ENCODE assay signal across 18 cellular contexts in the genomic region with DNA sequence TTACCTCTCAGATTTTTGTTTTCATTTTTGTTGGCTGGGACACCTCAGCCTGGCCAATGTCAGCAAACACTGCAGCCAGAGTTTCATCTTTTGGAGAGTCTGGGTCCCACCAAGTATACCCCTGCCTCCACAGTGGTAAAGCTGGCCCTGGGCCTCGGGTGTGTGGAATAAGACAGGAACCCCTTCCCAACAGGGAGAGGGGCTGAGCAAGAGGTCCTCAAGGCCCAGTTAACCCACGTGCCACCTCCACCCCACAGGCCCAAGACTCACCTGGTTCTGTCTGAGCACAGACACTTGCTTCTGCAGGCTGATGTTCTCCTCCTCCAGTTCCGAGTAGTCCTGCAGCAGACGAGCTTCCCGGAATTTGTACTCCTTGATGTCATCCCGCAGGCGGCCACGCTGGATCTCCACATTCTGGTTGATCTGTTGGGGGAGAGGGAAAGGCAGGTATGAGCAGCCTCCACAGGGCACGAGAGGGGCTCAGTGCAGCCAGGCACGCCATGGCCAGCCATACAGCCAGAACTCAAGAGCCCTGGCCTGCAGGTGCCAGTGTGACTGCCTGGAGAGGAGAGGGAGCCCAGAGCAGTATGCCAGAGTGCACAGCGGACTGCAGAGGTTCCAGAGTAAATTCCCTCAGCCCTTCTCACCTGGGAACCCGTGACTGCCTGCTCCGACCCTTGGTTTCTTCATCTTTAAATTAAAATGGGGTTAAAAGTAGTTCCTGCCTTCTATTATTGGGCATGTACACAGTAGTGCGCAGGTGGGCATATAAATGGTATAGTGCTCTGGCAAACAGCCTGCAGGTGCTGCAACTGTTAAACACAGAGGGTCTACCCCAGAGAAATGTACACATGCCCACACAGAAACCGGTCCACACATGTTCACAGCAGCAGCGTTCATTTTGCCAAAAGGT. TPM values are rescaled to one million over a fixed set of nuclear protein-coding genes. Genes with fewer than 3 reads are reported as not detected.
DNase-seq lines count a peak whose midpoint lies in the region; ATAC-seq, FAIRE-seq and TF ChIP-seq lines count a peak whose summit lies in the region.
"Had no signal": no experiment of that assay in that cellular context is flagged by ENCODE, and none has a peak within 500 bp of the region (broad histone marks: within the 10 kb centered on the region; RNA-seq: fewer than 3 reads in every experiment).

No MANE protein-coding gene starts in this region.

- peaks cover 15% of the 10 kb centered on the region for H3K4me1 Mint-ChIP-seq in activated CD4-positive, alpha-beta T cell treated with anti-CD3 and anti-CD28 coated beads, Interleukin-2, amount 10 ng/mL, durations not matched to agents 7 days and 5 days

- no peak for FAIRE-seq in keratinocyte (lab: Jason Lieb, UNC)

- H3K27ac ChIP-seq in RWPE2 (ENCODE audit: poor library complexity, severe bottlenecking) = peak overlapping the region; percentile 86
- H3K27ac ChIP-seq in keratinocyte (ENCODE audit: control insufficient read depth, insufficient read depth, low read length) = peak overlapping the region; percentile 90
- H3K27ac ChIP-seq in thyroid gland = peak overlapping the region; percentile 58 to 94 (median 65)
- H3K27ac ChIP-seq: brain microvascular endothelial cell had no signal

- H3K36me3 Mint-ChIP-seq in activated CD4-positive, alpha-beta T cell treated with anti-CD3 and anti-CD28 coated beads, Interleukin-2, amount 10 ng/mL, durations not matched to agents 7 days and 5 days (ENCODE audit: low read depth) = peaks cover 22% of the 10 kb centered on the region

- H3K27ac Mint-ChIP-seq in activated CD4-positive, alpha-beta T cell treated with anti-CD3 and anti-CD28 coated beads, Interleukin-2, amount 10 ng/mL, durations not matched to agents 7 days and 5 days = peak overlapping the region; percentile 26
- H3K27ac Mint-ChIP-seq: activated CD8-positive, alpha-beta T cell treated with anti-CD3 and anti-CD28 coated beads for 36 hours had no signal

- H3K36me3 ChIP-seq in RWPE2 (ENCODE audit: low read depth) (peaks cover 46% of the 10 kb centered on the region), keratinocyte (ENCODE audit: control insufficient read depth in 2 of 2, extremely low read depth in 1 of 2, insufficient read depth in 2 of 2, low read length in 2 of 2) (peaks cover 45 to 66% of the 10 kb centered on the region in 2 experiments), thyroid gland (peaks cover 31 to 39% of the 10 kb centered on the region in 2 donors), H7 (replicated peaks; ENCODE audit: control insufficient read depth, insufficient read depth, low read length) (peaks cover 30% of the 10 kb centered on the region)

- H3K27me3 Mint-ChIP-seq in activated CD4-positive, alpha-beta T cell treated with anti-CD3 and anti-CD28 coated beads, Interleukin-2, amount 10 ng/mL, durations not matched to agents 7 days and 5 days = no peaks in the 10 kb centered on the region
- H3K27me3 Mint-ChIP-seq: activated CD8-positive, alpha-beta T cell treated with anti-CD3 and anti-CD28 coated beads for 36 hours had no signal

- CTCF ChIA-PET in activated CD4-positive, alpha-beta T cell treated with anti-CD3 and anti-CD28 coated beads, Interleukin-2, amount 10 ng/mL, durations not matched to agents 7 days and 5 days (lab: Charles Lee) = no interaction called here

- H3K4me3 ChIP-seq in RWPE2 (ENCODE audit: severe bottlenecking) = no peak overlapping the region
- peak overlapping the region in 2 of 3 experiments; percentile 43 to 48 for H3K4me3 ChIP-seq in keratinocyte (ENCODE audit: control insufficient read depth in 2 of 3, extremely low read depth in 1 of 3, insufficient read depth in 2 of 3, low read depth in 1 of 3, low read length in 3 of 3)
- no peak overlapping the region for H3K4me3 ChIP-seq in thyroid gland (replicated peaks in 1 of 3)
- no peak overlapping the region for H3K4me3 ChIP-seq in H7 (ENCODE audit: insufficient read depth, low read depth, low read length)

- 70 to 78% methylated on average over 14 to 15 of the region's 16 CpGs for whole genome bisulfite sequencing in thyroid gland, 2 donors

- no peak for TF ChIP-seq POLR2A in thyroid gland (IDR thresholded peaks at IDR 0.05)

- POLR2A ChIA-PET in activated CD4-positive, alpha-beta T cell treated with anti-CD3 and anti-CD28 coated beads, Interleukin-2, amount 10 ng/mL, durations not matched to agents 7 days and 5 days (lab: Charles Lee) = no interaction called here

- peak overlapping the region; percentile 93 for H3K4me2 ChIP-seq in keratinocyte (ENCODE audit: control insufficient read depth, extremely low read depth, insufficient read depth, low read depth, low read length)

- H3K79me2 ChIP-seq in keratinocyte (ENCODE audit: control insufficient read depth, insufficient read depth, low read length) = peaks cover 76% of the 10 kb centered on the region

- peaks cover 29% of the 10 kb centered on the region for H3K4me1 ChIP-seq in RWPE2 (ENCODE audit: insufficient read depth, poor library complexity, severe bottlenecking)
- peaks cover 63% of the 10 kb centered on the region for H3K4me1 ChIP-seq in keratinocyte (ENCODE audit: control insufficient read depth, extremely low read depth, insufficient read depth, low read length)
- peaks cover 42 to 54% of the 10 kb centered on the region in 2 donors for H3K4me1 ChIP-seq in thyroid gland

- H4K20me1 ChIP-seq in keratinocyte (ENCODE audit: control insufficient read depth, extremely low read depth, insufficient read depth, low read length) = no peaks in the 10 kb centered on the region

- no peak overlapping the region for H3K4me3 Mint-ChIP-seq in activated CD4-positive, alpha-beta T cell treated with anti-CD3 and anti-CD28 coated beads, Interleukin-2, amount 10 ng/mL, durations not matched to agents 7 days and 5 days
- H3K4me3 Mint-ChIP-seq: activated CD8-positive, alpha-beta T cell treated with anti-CD3 and anti-CD28 coated beads for 36 hours; stimulated activated effector memory CD8-positive, alpha-beta T cell treated with anti-CD3 and anti-CD28 coated beads, Interleukin-12 subunit alpha, Interleukin-12 subunit beta, amount 100 ng/mL, for 72 hours had no signal

- H2AFZ ChIP-seq in keratinocyte (ENCODE audit: control insufficient read depth, low read length) = no peak overlapping the region

- dilution Hi-C loops in keratinocyte (cut with MboI; ENCODE audit: extremely low pct_ligation_motif_present, low sequenced_read_pairs) = no loop called here

- ATAC-seq in RWPE2 (ENCODE audit: low read depth) (no peak), HG02678 (IDR thresholded peaks at IDR 0.05; ENCODE audit: unreplicated experiment) (no peak)
- ATAC-seq: activated CD8-positive, alpha-beta T cell treated with anti-CD3 and anti-CD28 coated beads for 36 hours; right cardiac atrium; stimulated activated effector memory CD8-positive, alpha-beta T cell treated with anti-CD3 and anti-CD28 coated beads, Interleukin-12 subunit alpha, Interleukin-12 subunit beta, amount 100 ng/mL, for 72 hours had no signal

- peak; percentile 4 for DNase-seq in activated CD4-positive, alpha-beta T cell treated with anti-CD3 and anti-CD28 coated beads, Interleukin-2, amount 10 ng/mL, durations not matched to agents 7 days and 5 days
- DNase-seq in activated CD4-positive, alpha-beta T cell treated with anti-CD3 and anti-CD28 coated beads for 1 hour = no peak
- DNase-seq in RWPE2 (ENCODE audit: low spot score) = no peak
- DNase-seq in keratinocyte (ENCODE audit: low read depth, low spot score) = no peak
- DNase-seq in thyroid gland = peak; percentile 51 to 68
- no peak for DNase-seq in HuH-7.5 (ENCODE audit: low spot score)
- DNase-seq in H7 = no peak
- DNase-seq: activated CD8-positive, alpha-beta T cell treated with anti-CD3 and anti-CD28 coated beads for 36 hours; activated naive CD4-positive, alpha-beta T cell; brain microvascular endothelial cell; COR-L47; glutamatergic neuron; kidney glomerular epithelial cell; right cardiac atrium; RPMI8226; stimulated activated CD4-positive, alpha-beta T cell treated with anti-CD3 and anti-CD28 coated beads, Interleukin-4, amount 100 ng/mL, for 24 hours had no signal

- peak overlapping the region; percentile 82 for H3K9ac ChIP-seq in keratinocyte (ENCODE audit: control insufficient read depth, extremely low read depth, insufficient read depth, low read length)

- no peaks in the 10 kb centered on the region for H3K27me3 ChIP-seq in RWPE2 (ENCODE audit: insufficient read depth, poor library complexity, severe bottlenecking)
- H3K27me3 ChIP-seq in keratinocyte (ENCODE audit: control insufficient read depth, extremely low read depth, insufficient read depth, low read length) = no peaks in the 10 kb centered on the region
- no peaks in the 10 kb centered on the region for H3K27me3 ChIP-seq in thyroid gland
- no peaks in the 10 kb centered on the region for H3K27me3 ChIP-seq in H7 (ENCODE audit: control insufficient read depth, insufficient read depth, low read length)
- H3K27me3 ChIP-seq: brain microvascular endothelial cell had no signal

- TF ChIP-seq CTCF in RWPE2 (IDR thresholded peaks at IDR 0.05; ENCODE audit: poor library complexity, severe bottlenecking) = no peak
- no peak for TF ChIP-seq CTCF in keratinocyte (optimal IDR thresholded peaks at IDR 0.05 in 1 of 3, IDR thresholded peaks at IDR 0.05 in 1 of 3, conservative IDR thresholded peaks at IDR 0.05 in 1 of 3; ENCODE audit: extremely low read depth in 1 of 3, insufficient read depth in 2 of 3, low read length in 3 of 3)
- TF ChIP-seq CTCF in thyroid gland (IDR thresholded peaks at IDR 0.05) = no peak

- intact Hi-C loops in thyroid gland (cut with DNase I) = no loop called here

- H3K9me3 Mint-ChIP-seq in activated CD4-positive, alpha-beta T cell treated with anti-CD3 and anti-CD28 coated beads, Interleukin-2, amount 10 ng/mL, durations not matched to agents 7 days and 5 days = no peaks in the 10 kb centered on the region
- H3K9me3 Mint-ChIP-seq: activated CD8-positive, alpha-beta T cell treated with anti-CD3 and anti-CD28 coated beads for 36 hours; stimulated activated effector memory CD8-positive, alpha-beta T cell treated with anti-CD3 and anti-CD28 coated beads, Interleukin-12 subunit alpha, Interleukin-12 subunit beta, amount 100 ng/mL, for 72 hours had no signal

- H3K9me3 ChIP-seq in RWPE2 (ENCODE audit: severe bottlenecking) (no peaks in the 10 kb centered on the region), keratinocyte (ENCODE audit: control insufficient read depth, low read depth, low read length) (no peaks in the 10 kb centered on the region), thyroid gland (no peaks in the 10 kb centered on the region)

- peaks cover 2% of the 10 kb centered on the region for H3K9me1 ChIP-seq in keratinocyte (ENCODE audit: control insufficient read depth, extremely low read depth, insufficient read depth, low read length)

RNA-seq across cellular contexts. Expression of gene BICD2, which starts 42.0 kb away (rescaled TPM):
- total RNA-seq in activated CD4-positive, alpha-beta T cell treated with anti-CD3 and anti-CD28 coated beads, Interleukin-2, amount 10 ng/mL, durations not matched to agents 7 days and 5 days = 10 to 100 TPM; 29.5 to 31.1 TPM
- 26.9 to 47.3 TPM (median 41.9 TPM) in 3 replicates for polyA plus RNA-seq in keratinocyte
- 97.4 TPM for polyA plus RNA-seq in keratinocyte (2011; ENCODE audit: low read depth)
- polyA plus RNA-seq in keratinocyte (2011; cell fraction: cytosol; rRNA removed) = 42.9 and 60.3 TPM in 2 replicates
- polyA plus RNA-seq in keratinocyte (2011; cell fraction: nucleus; rRNA removed) = 76.7 and 81.0 TPM in 2 replicates
- 63.7 and 91.3 TPM in 2 replicates for polyA plus RNA-seq in keratinocyte (2012; ENCODE audit: low replicate concordance)
- 38.6 to 50.1 TPM (median 44.3 TPM) in 3 replicates for polyA minus RNA-seq in keratinocyte
- 57.0 TPM for polyA minus RNA-seq in keratinocyte (2011; cell fraction: cytosol; rRNA and poly(A)+ RNA removed)
- polyA minus RNA-seq in keratinocyte (2011; cell fraction: nucleus; rRNA and poly(A)+ RNA removed) = 45.6 and 62.4 TPM in 2 replicates
- 10 to 100 TPM; 26.1 to 33.3 (median 28.2) TPM for total RNA-seq in thyroid gland
- 34.3 and 42.2 TPM in 2 replicates for total RNA-seq in H7 (2014; rRNA removed; shearing (Covaris generic))

RNA-seq across cellular contexts. Expression of gene IPPK, which starts 52.7 kb away (rescaled TPM):
- 10 to 100 TPM in 1 of 2 experiments, 1 to 10 TPM in 1; 9.6 to 10.9 TPM for total RNA-seq in activated CD4-positive, alpha-beta T cell treated with anti-CD3 and anti-CD28 coated beads, Interleukin-2, amount 10 ng/mL, durations not matched to agents 7 days and 5 days
- polyA plus RNA-seq in keratinocyte = 27.5 to 34.9 TPM (median 32.4 TPM) in 3 replicates
- 44.5 TPM for polyA plus RNA-seq in keratinocyte (2011; ENCODE audit: low read depth)
- polyA plus RNA-seq in keratinocyte (2011; cell fraction: cytosol; rRNA removed) = 28.0 and 37.9 TPM in 2 replicates
- polyA plus RNA-seq in keratinocyte (2011; cell fraction: nucleus; rRNA removed) = 68.1 and 79.2 TPM in 2 replicates
- polyA plus RNA-seq in keratinocyte (2012; ENCODE audit: low replicate concordance) = 12.7 and 34.4 TPM in 2 replicates
- 49.3 to 86.7 TPM (median 68.7 TPM) in 3 replicates for polyA minus RNA-seq in keratinocyte
- 26.9 TPM for polyA minus RNA-seq in keratinocyte (2011; cell fraction: cytosol; rRNA and poly(A)+ RNA removed)
- 26.9 and 42.7 TPM in 2 replicates for polyA minus RNA-seq in keratinocyte (2011; cell fraction: nucleus; rRNA and poly(A)+ RNA removed)
- 10 to 100 TPM in 2 of 4 donors, 1 to 10 TPM in 2; 6.3 to 12.2 (median 10.2) TPM for total RNA-seq in thyroid gland
- total RNA-seq in H7 (2014; rRNA removed; shearing (Covaris generic)) = 10.6 and 12.5 TPM in 2 replicates

Comparison
In these comparisons a context has a peak if more than half of its experiments do, and no peak if none do; other contexts are left out.
1. DNase-seq: peak in activated CD4-positive, alpha-beta T cell treated with anti-CD3 and anti-CD28 coated beads, Interleukin-2, amount 10 ng/mL, durations not matched to agents 7 days and 5 days (single experiment) and thyroid gland (2 of 2); none in activated CD4-positive, alpha-beta T cell treated with anti-CD3 and anti-CD28 coated beads for 1 hour (single experiment), RWPE2 (single experiment), keratinocyte (single experiment), HuH-7.5 (single experiment) and H7 (single experiment).
2. H3K4me3 ChIP-seq: peak in keratinocyte (2 of 3); none in RWPE2 (single experiment), thyroid gland (0 of 3) and H7 (single experiment).
3. Peak in every context shown above with its lines, with median percentiles within 50 percentile points of each other: H3K27ac ChIP-seq.